In the genomic region with DNA sequence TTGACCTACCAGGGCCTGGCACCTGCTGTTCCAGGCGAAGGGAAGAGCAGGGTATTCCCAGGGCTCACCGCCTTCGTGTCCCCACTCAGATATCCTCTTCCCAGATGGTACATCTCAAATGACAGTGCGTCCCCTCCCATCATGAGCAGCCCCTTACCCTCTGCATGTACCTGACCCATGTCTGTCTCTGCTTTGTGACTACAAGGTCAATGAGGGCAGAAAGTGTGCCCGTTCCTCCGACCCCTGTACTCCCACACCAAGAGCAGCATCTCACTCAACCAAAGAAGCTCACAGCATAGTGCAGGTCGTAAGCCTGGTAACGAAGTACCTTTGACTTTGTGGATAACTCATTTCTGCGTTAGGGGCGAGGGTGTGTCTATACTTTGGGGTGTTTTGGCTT, we compare ENCODE assay signal across 27 cellular contexts.
"Had no signal": no experiment of that assay in that cellular context is flagged by ENCODE, and none has a peak within 500 bp of the region (broad histone marks: within the 10 kb centered on the region; RNA-seq: fewer than 3 reads in every experiment).

No MANE protein-coding gene starts in this region.

- DNase-seq: glutamatergic neuron; heart left ventricle; hypothalamus; immature natural killer cell; left lung; lower lobe of right lung; mammary epithelial cell; mesenchymal stem cell; naive B cell; natural killer cell; pancreas; posterior cingulate gyrus; retina; right cardiac atrium; stimulated activated CD4-positive, alpha-beta T cell treated with anti-CD3 and anti-CD28 coated beads, Interleukin-12 subunit alpha, Interleukin-12 subunit beta, amount 100 ng/mL, for 4 hours; stimulated activated CD4-positive, alpha-beta T cell treated with anti-CD3 and anti-CD28 coated beads, Interleukin-15, amount 100 ng/mL, for 24 hours; stimulated activated CD4-positive, alpha-beta T cell treated with anti-CD3 and anti-CD28 coated beads, Interleukin-2, amount 100 ng/mL, for 24 hours; stimulated activated CD4-positive, alpha-beta T cell treated with anti-CD3 and anti-CD28 coated beads, Interleukin-4, amount 100 ng/mL, for 24 hours; stimulated activated naive CD4-positive, alpha-beta T cell; testis; thyroid gland; transverse colon; upper lobe of left lung had no signal

- H3K27ac ChIP-seq: heart left ventricle, left lung, lower lobe of right lung, pancreas, prostate gland, skin epidermis, testis, thyroid gland, transverse colon, upper lobe of left lung had no signal

- ATAC-seq: heart left ventricle; left lung; lower lobe of right lung; natural killer cell; pancreas; right cardiac atrium; sciatic nerve; stimulated activated effector memory CD8-positive, alpha-beta T cell treated with anti-CD3 and anti-CD28 coated beads, Interleukin-12 subunit alpha, Interleukin-12 subunit beta, amount 100 ng/mL, for 72 hours had no signal
